In genomic region chr15:99466701-99467337, GRCh38 we compare ENCODE assay signal across 18 cellular contexts.
DNase-seq lines count a peak whose midpoint lies in the region; ATAC-seq and TF ChIP-seq lines count a peak whose summit lies in the region.
"Had no signal": no experiment of that assay in that cellular context is flagged by ENCODE, and none has a peak within 500 bp of the region (broad histone marks: within the 10 kb centered on the region; RNA-seq: fewer than 3 reads in every experiment).

No MANE protein-coding gene starts in this region.

- no peak for TF ChIP-seq POLR2A in testis (IDR thresholded peaks at IDR 0.05)

- WGBS in testis, 2 donors, result 65 to 71% methylated on average over 17 to 18 of the region's 18 CpGs

- H3K4me1 ChIP-seq in BLaER1 (no peaks in the 10 kb centered on the region), left lung (no peaks in the 10 kb centered on the region), testis (no peaks in the 10 kb centered on the region)
- H3K4me1 ChIP-seq: sigmoid colon had no signal

- intact Hi-C loops in left lung (cut with DNase I) (no loop called here), testis (cut with DNase I; ENCODE audit: low total_unique reads) (no loop called here)

- H3K4me2 ChIP-seq in BLaER1, result no peak overlapping the region
- H3K4me2 ChIP-seq: PC-9 had no signal

- H3K9ac ChIP-seq in BLaER1, result no peak overlapping the region

- no peaks in the 10 kb centered on the region for H4K20me1 ChIP-seq in BLaER1

- DNase-seq in MG63, result peak; percentile 75
- no peak for DNase-seq in caudate nucleus (lab: John Stamatoyannopoulos, UW)
- no peak for DNase-seq in left lung
- no peak for DNase-seq in testis
- DNase-seq in mucosa of gallbladder (ENCODE audit: low spot score), result no peak
- DNase-seq: activated CD4-positive, alpha-beta T cell treated with anti-CD3 and anti-CD28 coated beads for 36 hours; activated naive CD4-positive, alpha-beta T cell treated with Interleukin-2 at 50 U/mL for 16 hours; cortex of kidney; GOT3; NCI-H1092; NCI-H2107; NCI-H524; ovary; PC-9 had no signal

- TF ChIP-seq CTCF in left lung (IDR thresholded peaks at IDR 0.05) (no peak), testis (IDR thresholded peaks at IDR 0.05) (no peak)

- H3K36me3 ChIP-seq in BLaER1 (no peaks in the 10 kb centered on the region), MG63 (no peaks in the 10 kb centered on the region), left lung (no peaks in the 10 kb centered on the region), testis (ENCODE audit: low read depth, missing control alignments) (no peaks in the 10 kb centered on the region)
- H3K36me3 ChIP-seq: ovary, sigmoid colon had no signal

- H3K27me3 ChIP-seq in BLaER1 (no peaks in the 10 kb centered on the region), MG63 (no peaks in the 10 kb centered on the region), left lung (no peaks in the 10 kb centered on the region), testis (no peaks in the 10 kb centered on the region)
- H3K27me3 ChIP-seq: ovary, sigmoid colon had no signal

- H3K4me3 ChIP-seq in BLaER1 (no peak overlapping the region), MG63 (no peak overlapping the region), left lung (no peak overlapping the region), testis (no peak overlapping the region)
- H3K4me3 ChIP-seq: ovary, PC-9, sigmoid colon had no signal

- H3K27ac ChIP-seq in BLaER1, result peak overlapping the region; percentile 16; the same call in 1 of the 2 replicates
- H3K27ac ChIP-seq in caudate nucleus (ENCODE audit: low read depth, low read length), result peak overlapping the region; percentile 30
- H3K27ac ChIP-seq in left lung, result no peak overlapping the region
- no peak overlapping the region for H3K27ac ChIP-seq in testis
- H3K27ac ChIP-seq: ovary, PC-9, sigmoid colon had no signal

- H3K9me3 ChIP-seq in BLaER1 (peaks cover 41% of the 10 kb centered on the region), MG63 (peaks cover 21% of the 10 kb centered on the region), left lung (peaks cover 0 to 23% of the 10 kb centered on the region in 2 donors), testis (no peaks in the 10 kb centered on the region)
- H3K9me3 ChIP-seq: ovary had no signal

- ATAC-seq in left lung (peak; percentile 33), SK-N-SH treated with all-trans-retinoic acid at 6 μM for 48 hours (no peak), HG03432 (IDR thresholded peaks at IDR 0.05; ENCODE audit: unreplicated experiment) (no peak)
- ATAC-seq: activated CD4-positive, alpha-beta T cell treated with anti-CD3 and anti-CD28 coated beads for 36 hours had no signal

TF ChIP-seq in SK-N-SH treated with all-trans-retinoic acid at 6 μM for 48 hours, 23 proteins besides CTCF, POLR2A, EP300 and RAD21:
- no peak for TF ChIP-seq TSHZ2 (CRISPR knock-in tag; IDR thresholded peaks at IDR 0.05)
- TF ChIP-seq SNAI2 (CRISPR knock-in tag; IDR thresholded peaks at IDR 0.05), result no peak
TF ChIP-seq in SK-N-SH treated with all-trans-retinoic acid at 6 μM for 48 hours: peak in this region for 0.

Comparison
In these comparisons a context has a peak if more than half of its experiments do, and no peak if none do; other contexts are left out.
1. H3K27ac ChIP-seq: peak in BLaER1 (single experiment) and caudate nucleus (single experiment); none in left lung (0 of 2) and testis (0 of 2).